Comparison of ENCODE assay signal across 17 cellular contexts in the genomic region with DNA sequence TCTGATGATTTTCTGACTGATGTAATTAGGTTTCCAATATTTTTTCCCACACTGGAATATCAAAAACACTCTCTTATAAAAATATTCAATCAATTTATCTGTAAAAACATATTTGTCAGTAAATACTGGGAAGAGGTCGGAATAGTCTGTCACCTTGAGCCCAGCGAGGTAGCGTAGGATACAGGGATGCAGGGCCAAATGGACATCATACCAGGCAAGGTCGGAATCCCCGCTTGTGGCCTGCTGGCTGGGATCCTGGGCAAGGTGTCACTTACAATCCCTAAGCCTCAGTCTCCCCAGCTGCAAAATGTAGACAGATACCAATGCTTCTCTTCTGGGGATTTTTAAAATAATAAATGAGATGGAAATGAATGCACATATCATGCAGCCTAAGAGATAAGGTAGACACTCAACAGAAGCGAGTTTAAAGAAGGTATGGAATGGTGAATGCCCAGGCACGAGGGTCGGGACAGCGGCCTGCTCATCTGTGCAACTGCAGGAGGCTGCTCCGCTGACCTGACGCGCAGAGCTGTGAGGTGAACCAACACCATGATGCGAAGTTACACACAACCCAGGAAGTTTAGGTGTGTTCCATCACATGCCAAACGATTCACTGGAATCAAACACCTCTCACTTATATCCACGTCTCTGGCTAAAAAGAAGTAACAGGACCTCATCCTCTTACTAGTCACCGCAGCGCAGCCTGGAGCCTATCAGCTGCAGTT.
A peak's percentile ranks its signal among the peaks of the same experiment; 100 is the strongest.
DNase-seq lines count a peak whose midpoint lies in the region; ATAC-seq and TF ChIP-seq lines count a peak whose summit lies in the region.
"Had no signal": no experiment of that assay in that cellular context is flagged by ENCODE, and none has a peak within 500 bp of the region (broad histone marks: within the 10 kb centered on the region; RNA-seq: fewer than 3 reads in every experiment).

No MANE protein-coding gene starts in this region.

- peak overlapping the region; percentile 64 to 88 for H3K27ac Mint-ChIP-seq in activated naive CD4-positive, alpha-beta T cell treated with anti-CD3 and anti-CD28 coated beads, Interleukin-2, amount 50 U/mL, for 72 hours
- H3K27ac Mint-ChIP-seq in activated naive CD4-positive, alpha-beta T cell treated with anti-CD3 and anti-CD28 coated beads for 36 hours = no peak overlapping the region
- H3K27ac Mint-ChIP-seq in brain (peak overlapping the region in 3 of 5 experiments; percentile 16 to 43 (median 17)), osteocyte (ENCODE audit: unreplicated experiment) (no peak overlapping the region)
- H3K27ac Mint-ChIP-seq: B cell had no signal

- intact Hi-C loops in activated naive CD4-positive, alpha-beta T cell treated with anti-CD3 and anti-CD28 coated beads for 36 hours (cut with micrococcal nuclease) = loop anchor here (1.0 kb wide), 2 partner anchors 56 to 100 kb away; no protein-coding TSS in a partner anchor
- intact Hi-C loops in thyroid gland (cut with DNase I) = no loop called here

- no peak for DNase-seq in activated naive CD4-positive, alpha-beta T cell treated with anti-CD3 and anti-CD28 coated beads, Interleukin-2, amount 50 U/mL, for 72 hours (ENCODE audit: low spot score in 2 of 2)
- DNase-seq in activated naive CD4-positive, alpha-beta T cell treated with anti-CD3 and anti-CD28 coated beads for 36 hours = no peak
- DNase-seq in osteocyte (ENCODE audit: extremely low spot score, unreplicated experiment) (peak; percentile 57), thyroid gland (no peak), kidney glomerular epithelial cell (lab: John Stamatoyannopoulos, UW) (no peak)
- DNase-seq: DMS79 treated with DMSO at 0.1 percent for 48 hours, Kasumi-1, MM.1S, NCI-H1092, NCI-H146, NCI-H2081, NCI-H446 treated with DMSO at 0.1 percent for 48 hours, NCI-H69 had no signal

- ATAC-seq in activated naive CD4-positive, alpha-beta T cell treated with anti-CD3 and anti-CD28 coated beads, Interleukin-2, amount 50 U/mL, for 72 hours = no peak
- no peak for ATAC-seq in SK-N-SH treated with all-trans-retinoic acid at 6 μM for 48 hours
- ATAC-seq: Panc1 had no signal

- peaks cover 3 to 10% of the 10 kb centered on the region in 2 donors for H3K9me3 Mint-ChIP-seq in activated naive CD4-positive, alpha-beta T cell treated with anti-CD3 and anti-CD28 coated beads, Interleukin-2, amount 50 U/mL, for 72 hours
- H3K9me3 Mint-ChIP-seq in activated naive CD4-positive, alpha-beta T cell treated with anti-CD3 and anti-CD28 coated beads for 36 hours = peaks cover 12% of the 10 kb centered on the region
- H3K9me3 Mint-ChIP-seq in brain (peaks cover 13 to 20% (median 17%) of the 10 kb centered on the region in 5 experiments), osteocyte (ENCODE audit: unreplicated experiment) (peaks cover 14% of the 10 kb centered on the region)

- H3K36me3 Mint-ChIP-seq in activated naive CD4-positive, alpha-beta T cell treated with anti-CD3 and anti-CD28 coated beads, Interleukin-2, amount 50 U/mL, for 72 hours = peaks cover 22 to 36% of the 10 kb centered on the region in 2 donors
- H3K36me3 Mint-ChIP-seq in activated naive CD4-positive, alpha-beta T cell treated with anti-CD3 and anti-CD28 coated beads for 36 hours (ENCODE audit: low read depth) = peaks cover 29% of the 10 kb centered on the region
- H3K36me3 Mint-ChIP-seq in brain (peaks cover 25% of the 10 kb centered on the region), osteocyte (ENCODE audit: unreplicated experiment) (peaks cover 9% of the 10 kb centered on the region)

- H3K27me3 ChIP-seq in thyroid gland = no peaks in the 10 kb centered on the region

- CTCF ChIA-PET in activated naive CD4-positive, alpha-beta T cell treated with anti-CD3 and anti-CD28 coated beads for 36 hours (lab: Charles Lee) = no interaction called here

- no peak overlapping the region for H3K4me3 Mint-ChIP-seq in activated naive CD4-positive, alpha-beta T cell treated with anti-CD3 and anti-CD28 coated beads for 36 hours
- H3K4me3 Mint-ChIP-seq in brain (no peak overlapping the region), osteocyte (ENCODE audit: unreplicated experiment) (no peak overlapping the region)
- H3K4me3 Mint-ChIP-seq: B cell had no signal

- H3K9me3 ChIP-seq in thyroid gland = no peaks in the 10 kb centered on the region

- TF ChIP-seq CTCF in brain (conservative IDR thresholded peaks at IDR 0.05) = no peak
- TF ChIP-seq CTCF in osteocyte (IDR thresholded peaks at IDR 0.05) = no peak
- no peak for TF ChIP-seq CTCF in thyroid gland (IDR thresholded peaks at IDR 0.05)

- WGBS in thyroid gland, 2 donors = 90 to 94% methylated on average over 17 of the region's 17 CpGs

- TF ChIP-seq POLR2A in thyroid gland (IDR thresholded peaks at IDR 0.05) = no peak

- no peaks in the 10 kb centered on the region for H3K27me3 Mint-ChIP-seq in activated naive CD4-positive, alpha-beta T cell treated with anti-CD3 and anti-CD28 coated beads for 36 hours (ENCODE audit: low read depth)
- H3K27me3 Mint-ChIP-seq in brain = no peaks in the 10 kb centered on the region
- H3K27me3 Mint-ChIP-seq in osteocyte (ENCODE audit: unreplicated experiment) = no peaks in the 10 kb centered on the region
- H3K27me3 Mint-ChIP-seq: B cell had no signal

- H3K4me3 ChIP-seq in thyroid gland (replicated peaks in 1 of 3) = no peak overlapping the region

- peak overlapping the region in 2 of 3 donors; percentile 27 to 81 for H3K27ac ChIP-seq in thyroid gland

- peaks cover 10% of the 10 kb centered on the region for H3K4me1 Mint-ChIP-seq in activated naive CD4-positive, alpha-beta T cell treated with anti-CD3 and anti-CD28 coated beads for 36 hours (ENCODE audit: low read depth)
- H3K4me1 Mint-ChIP-seq in brain (peaks cover 32% of the 10 kb centered on the region), osteocyte (ENCODE audit: unreplicated experiment) (no peaks in the 10 kb centered on the region)
- H3K4me1 Mint-ChIP-seq: B cell had no signal

- no peaks in the 10 kb centered on the region for H3K36me3 ChIP-seq in thyroid gland

- peaks cover 21 to 38% of the 10 kb centered on the region in 2 donors for H3K4me1 ChIP-seq in thyroid gland

TF ChIP-seq in SK-N-SH treated with all-trans-retinoic acid at 6 μM for 48 hours, 23 proteins besides CTCF, POLR2A, EP300 and RAD21 (continues in another document):
- TF ChIP-seq ARNTL (CRISPR knock-in tag; IDR thresholded peaks at IDR 0.05; ENCODE audit: borderline replicate concordance, low read depth) = no peak
- no peak for TF ChIP-seq RARB (CRISPR knock-in tag; IDR thresholded peaks at IDR 0.05)
- TF ChIP-seq, protein P1, sequence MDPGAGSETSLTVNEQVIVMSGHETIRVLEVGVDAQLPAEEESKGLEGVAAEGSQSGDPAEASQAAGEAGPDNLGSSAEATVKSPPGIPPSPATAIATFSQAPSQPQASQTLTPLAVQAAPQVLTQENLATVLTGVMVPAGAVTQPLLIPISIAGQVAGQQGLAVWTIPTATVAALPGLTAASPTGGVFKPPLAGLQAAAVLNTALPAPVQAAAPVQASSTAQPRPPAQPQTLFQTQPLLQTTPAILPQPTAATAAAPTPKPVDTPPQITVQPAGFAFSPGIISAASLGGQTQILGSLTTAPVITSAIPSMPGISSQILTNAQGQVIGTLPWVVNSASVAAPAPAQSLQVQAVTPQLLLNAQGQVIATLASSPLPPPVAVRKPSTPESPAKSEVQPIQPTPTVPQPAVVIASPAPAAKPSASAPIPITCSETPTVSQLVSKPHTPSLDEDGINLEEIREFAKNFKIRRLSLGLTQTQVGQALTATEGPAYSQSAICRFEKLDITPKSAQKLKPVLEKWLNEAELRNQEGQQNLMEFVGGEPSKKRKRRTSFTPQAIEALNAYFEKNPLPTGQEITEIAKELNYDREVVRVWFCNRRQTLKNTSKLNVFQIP (CRISPR knock-in tag; IDR thresholded peaks at IDR 0.05; ENCODE audit: borderline replicate concordance, low read depth) = no peak
- no peak for TF ChIP-seq CSRNP3 (CRISPR knock-in tag; IDR thresholded peaks at IDR 0.05)
- no peak for TF ChIP-seq OSR1 (CRISPR knock-in tag; IDR thresholded peaks at IDR 0.05)
- TF ChIP-seq PATZ1 (CRISPR knock-in tag; IDR thresholded peaks at IDR 0.05; ENCODE audit: borderline replicate concordance) = no peak
- no peak for TF ChIP-seq GLIS3 (CRISPR knock-in tag; IDR thresholded peaks at IDR 0.05)
- TF ChIP-seq ZC3H10 (CRISPR knock-in tag; IDR thresholded peaks at IDR 0.05) = no peak
- no peak for TF ChIP-seq ISL1 (CRISPR knock-in tag; IDR thresholded peaks at IDR 0.05)
- TF ChIP-seq PPARA (CRISPR knock-in tag; IDR thresholded peaks at IDR 0.05; ENCODE audit: borderline replicate concordance) = no peak
- TF ChIP-seq ZNF8 (CRISPR knock-in tag; IDR thresholded peaks at IDR 0.05) = no peak
- no peak for TF ChIP-seq ZNF565 (CRISPR knock-in tag; conservative IDR thresholded peaks at IDR 0.05; ENCODE audit: low read depth)
- TF ChIP-seq BACH2 (CRISPR knock-in tag; IDR thresholded peaks at IDR 0.05; ENCODE audit: borderline replicate concordance) = no peak
- TF ChIP-seq ZFP30 (CRISPR knock-in tag; IDR thresholded peaks at IDR 0.05) = no peak
- TF ChIP-seq ZFP3 (CRISPR knock-in tag; IDR thresholded peaks at IDR 0.05) = no peak

Comparison
In these comparisons a context has a peak if more than half of its experiments do, and no peak if none do; other contexts are left out.
1. H3K27ac Mint-ChIP-seq: peak in activated naive CD4-positive, alpha-beta T cell treated with anti-CD3 and anti-CD28 coated beads, Interleukin-2, amount 50 U/mL, for 72 hours (2 of 2) and brain (3 of 5); none in activated naive CD4-positive, alpha-beta T cell treated with anti-CD3 and anti-CD28 coated beads for 36 hours (single experiment) and osteocyte (single experiment).